1 cellular context compared by ENCODE assay signal in the genomic region with DNA sequence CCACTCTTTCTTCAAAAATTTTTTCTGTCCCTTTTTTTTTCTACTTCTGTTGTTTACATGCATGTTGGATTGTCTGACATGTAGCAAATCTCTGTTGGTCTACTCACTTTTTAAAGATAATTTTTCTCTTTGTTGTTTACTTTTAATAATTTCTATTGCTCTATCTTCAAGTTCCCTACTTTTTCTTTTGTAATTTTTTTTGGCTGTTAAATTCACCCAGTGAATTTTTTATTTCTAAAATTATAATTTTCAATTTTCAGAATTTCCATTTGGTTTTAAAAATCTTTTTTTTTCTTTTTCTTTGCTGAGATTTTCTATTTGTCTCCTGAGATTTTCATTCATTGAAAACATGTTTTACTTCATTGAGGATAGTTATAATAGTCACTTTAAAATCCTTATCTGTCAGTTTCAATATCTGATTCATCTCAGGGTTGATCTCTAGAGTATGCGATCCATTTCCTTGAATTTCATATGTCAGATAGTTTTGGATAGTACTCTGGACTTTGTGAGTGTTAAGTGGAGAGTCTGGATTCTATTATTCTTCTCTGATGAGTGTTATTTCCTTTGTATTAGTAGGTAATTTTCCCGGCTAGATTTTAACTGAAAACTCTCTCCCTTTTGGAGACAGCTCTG.
TF ChIP-seq lines count a peak whose summit lies in the region.

No MANE protein-coding gene starts in this region.

TF ChIP-seq in GM23338, 12 proteins besides CTCF, POLR2A, EP300 and RAD21:
- TF ChIP-seq, protein P1, sequence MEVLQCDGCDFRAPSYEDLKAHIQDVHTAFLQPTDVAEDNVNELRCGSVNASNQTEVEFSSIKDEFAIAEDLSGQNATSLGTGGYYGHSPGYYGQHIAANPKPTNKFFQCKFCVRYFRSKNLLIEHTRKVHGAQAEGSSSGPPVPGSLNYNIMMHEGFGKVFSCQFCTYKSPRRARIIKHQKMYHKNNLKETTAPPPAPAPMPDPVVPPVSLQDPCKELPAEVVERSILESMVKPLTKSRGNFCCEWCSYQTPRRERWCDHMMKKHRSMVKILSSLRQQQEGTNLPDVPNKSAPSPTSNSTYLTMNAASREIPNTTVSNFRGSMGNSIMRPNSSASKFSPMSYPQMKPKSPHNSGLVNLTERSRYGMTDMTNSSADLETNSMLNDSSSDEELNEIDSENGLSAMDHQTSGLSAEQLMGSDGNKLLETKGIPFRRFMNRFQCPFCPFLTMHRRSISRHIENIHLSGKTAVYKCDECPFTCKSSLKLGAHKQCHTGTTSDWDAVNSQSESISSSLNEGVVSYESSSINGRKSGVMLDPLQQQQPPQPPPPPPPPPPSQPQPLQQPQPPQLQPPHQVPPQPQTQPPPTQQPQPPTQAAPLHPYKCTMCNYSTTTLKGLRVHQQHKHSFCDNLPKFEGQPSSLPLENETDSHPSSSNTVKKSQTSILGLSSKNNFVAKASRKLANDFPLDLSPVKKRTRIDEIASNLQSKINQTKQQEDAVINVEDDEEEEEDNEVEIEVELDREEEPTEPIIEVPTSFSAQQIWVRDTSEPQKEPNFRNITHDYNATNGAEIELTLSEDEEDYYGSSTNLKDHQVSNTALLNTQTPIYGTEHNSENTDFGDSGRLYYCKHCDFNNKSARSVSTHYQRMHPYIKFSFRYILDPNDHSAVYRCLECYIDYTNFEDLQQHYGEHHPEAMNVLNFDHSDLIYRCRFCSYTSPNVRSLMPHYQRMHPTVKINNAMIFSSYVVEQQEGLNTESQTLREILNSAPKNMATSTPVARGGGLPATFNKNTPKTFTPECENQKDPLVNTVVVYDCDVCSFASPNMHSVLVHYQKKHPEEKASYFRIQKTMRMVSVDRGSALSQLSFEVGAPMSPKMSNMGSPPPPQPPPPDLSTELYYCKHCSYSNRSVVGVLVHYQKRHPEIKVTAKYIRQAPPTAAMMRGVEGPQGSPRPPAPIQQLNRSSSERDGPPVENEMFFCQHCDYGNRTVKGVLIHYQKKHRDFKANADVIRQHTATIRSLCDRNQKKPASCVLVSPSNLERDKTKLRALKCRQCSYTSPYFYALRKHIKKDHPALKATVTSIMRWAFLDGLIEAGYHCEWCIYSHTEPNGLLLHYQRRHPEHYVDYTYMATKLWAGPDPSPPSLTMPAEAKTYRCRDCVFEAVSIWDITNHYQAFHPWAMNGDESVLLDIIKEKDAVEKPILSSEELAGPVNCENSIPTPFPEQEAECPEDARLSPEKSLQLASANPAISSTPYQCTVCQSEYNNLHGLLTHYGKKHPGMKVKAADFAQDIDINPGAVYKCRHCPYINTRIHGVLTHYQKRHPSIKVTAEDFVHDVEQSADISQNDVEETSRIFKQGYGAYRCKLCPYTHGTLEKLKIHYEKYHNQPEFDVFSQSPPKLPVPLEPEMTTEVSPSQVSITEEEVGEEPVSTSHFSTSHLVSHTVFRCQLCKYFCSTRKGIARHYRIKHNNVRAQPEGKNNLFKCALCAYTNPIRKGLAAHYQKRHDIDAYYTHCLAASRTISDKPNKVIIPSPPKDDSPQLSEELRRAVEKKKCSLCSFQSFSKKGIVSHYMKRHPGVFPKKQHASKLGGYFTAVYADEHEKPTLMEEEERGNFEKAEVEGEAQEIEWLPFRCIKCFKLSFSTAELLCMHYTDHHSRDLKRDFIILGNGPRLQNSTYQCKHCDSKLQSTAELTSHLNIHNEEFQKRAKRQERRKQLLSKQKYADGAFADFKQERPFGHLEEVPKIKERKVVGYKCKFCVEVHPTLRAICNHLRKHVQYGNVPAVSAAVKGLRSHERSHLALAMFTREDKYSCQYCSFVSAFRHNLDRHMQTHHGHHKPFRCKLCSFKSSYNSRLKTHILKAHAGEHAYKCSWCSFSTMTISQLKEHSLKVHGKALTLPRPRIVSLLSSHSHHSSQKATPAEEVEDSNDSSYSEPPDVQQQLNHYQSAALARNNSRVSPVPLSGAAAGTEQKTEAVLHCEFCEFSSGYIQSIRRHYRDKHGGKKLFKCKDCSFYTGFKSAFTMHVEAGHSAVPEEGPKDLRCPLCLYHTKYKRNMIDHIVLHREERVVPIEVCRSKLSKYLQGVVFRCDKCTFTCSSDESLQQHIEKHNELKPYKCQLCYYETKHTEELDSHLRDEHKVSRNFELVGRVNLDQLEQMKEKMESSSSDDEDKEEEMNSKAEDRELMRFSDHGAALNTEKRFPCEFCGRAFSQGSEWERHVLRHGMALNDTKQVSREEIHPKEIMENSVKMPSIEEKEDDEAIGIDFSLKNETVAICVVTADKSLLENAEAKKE (CRISPR knock-in tag; IDR thresholded peaks at IDR 0.05): no peak
- TF ChIP-seq ZNF331 (CRISPR knock-in tag; IDR thresholded peaks at IDR 0.05; ENCODE audit: low read depth): no peak
- TF ChIP-seq STAT1 (IDR thresholded peaks at IDR 0.05; ENCODE audit: unreplicated experiment): no peak
- no peak for TF ChIP-seq EZH2 (IDR thresholded peaks at IDR 0.05; ENCODE audit: low read depth, unreplicated experiment)
- no peak for TF ChIP-seq POLR2AphosphoS5 (IDR thresholded peaks at IDR 0.05; ENCODE audit: low read depth)
- TF ChIP-seq, protein P2, sequence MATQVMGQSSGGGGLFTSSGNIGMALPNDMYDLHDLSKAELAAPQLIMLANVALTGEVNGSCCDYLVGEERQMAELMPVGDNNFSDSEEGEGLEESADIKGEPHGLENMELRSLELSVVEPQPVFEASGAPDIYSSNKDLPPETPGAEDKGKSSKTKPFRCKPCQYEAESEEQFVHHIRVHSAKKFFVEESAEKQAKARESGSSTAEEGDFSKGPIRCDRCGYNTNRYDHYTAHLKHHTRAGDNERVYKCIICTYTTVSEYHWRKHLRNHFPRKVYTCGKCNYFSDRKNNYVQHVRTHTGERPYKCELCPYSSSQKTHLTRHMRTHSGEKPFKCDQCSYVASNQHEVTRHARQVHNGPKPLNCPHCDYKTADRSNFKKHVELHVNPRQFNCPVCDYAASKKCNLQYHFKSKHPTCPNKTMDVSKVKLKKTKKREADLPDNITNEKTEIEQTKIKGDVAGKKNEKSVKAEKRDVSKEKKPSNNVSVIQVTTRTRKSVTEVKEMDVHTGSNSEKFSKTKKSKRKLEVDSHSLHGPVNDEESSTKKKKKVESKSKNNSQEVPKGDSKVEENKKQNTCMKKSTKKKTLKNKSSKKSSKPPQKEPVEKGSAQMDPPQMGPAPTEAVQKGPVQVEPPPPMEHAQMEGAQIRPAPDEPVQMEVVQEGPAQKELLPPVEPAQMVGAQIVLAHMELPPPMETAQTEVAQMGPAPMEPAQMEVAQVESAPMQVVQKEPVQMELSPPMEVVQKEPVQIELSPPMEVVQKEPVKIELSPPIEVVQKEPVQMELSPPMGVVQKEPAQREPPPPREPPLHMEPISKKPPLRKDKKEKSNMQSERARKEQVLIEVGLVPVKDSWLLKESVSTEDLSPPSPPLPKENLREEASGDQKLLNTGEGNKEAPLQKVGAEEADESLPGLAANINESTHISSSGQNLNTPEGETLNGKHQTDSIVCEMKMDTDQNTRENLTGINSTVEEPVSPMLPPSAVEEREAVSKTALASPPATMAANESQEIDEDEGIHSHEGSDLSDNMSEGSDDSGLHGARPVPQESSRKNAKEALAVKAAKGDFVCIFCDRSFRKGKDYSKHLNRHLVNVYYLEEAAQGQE (IDR thresholded peaks at IDR 0.05; ENCODE audit: unreplicated experiment): no peak
- TF ChIP-seq ZNF114 (CRISPR knock-in tag; IDR thresholded peaks at IDR 0.05): no peak
- TF ChIP-seq NANOG (IDR thresholded peaks at IDR 0.05; ENCODE audit: borderline replicate concordance): no peak
- no peak for TF ChIP-seq CREB1 (CRISPR knock-in tag; IDR thresholded peaks at IDR 0.05; ENCODE audit: low read depth)
- TF ChIP-seq EZH2phosphoT487 (IDR thresholded peaks at IDR 0.05; ENCODE audit: unreplicated experiment): no peak
- TF ChIP-seq, protein P3, sequence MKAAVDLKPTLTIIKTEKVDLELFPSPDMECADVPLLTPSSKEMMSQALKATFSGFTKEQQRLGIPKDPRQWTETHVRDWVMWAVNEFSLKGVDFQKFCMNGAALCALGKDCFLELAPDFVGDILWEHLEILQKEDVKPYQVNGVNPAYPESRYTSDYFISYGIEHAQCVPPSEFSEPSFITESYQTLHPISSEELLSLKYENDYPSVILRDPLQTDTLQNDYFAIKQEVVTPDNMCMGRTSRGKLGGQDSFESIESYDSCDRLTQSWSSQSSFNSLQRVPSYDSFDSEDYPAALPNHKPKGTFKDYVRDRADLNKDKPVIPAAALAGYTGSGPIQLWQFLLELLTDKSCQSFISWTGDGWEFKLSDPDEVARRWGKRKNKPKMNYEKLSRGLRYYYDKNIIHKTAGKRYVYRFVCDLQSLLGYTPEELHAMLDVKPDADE (IDR thresholded peaks at IDR 0.05): no peak
- no peak for TF ChIP-seq JUNB (IDR thresholded peaks at IDR 0.05; ENCODE audit: unreplicated experiment)
